ENCODE assay signal across 24 cellular contexts in the genomic region with DNA sequence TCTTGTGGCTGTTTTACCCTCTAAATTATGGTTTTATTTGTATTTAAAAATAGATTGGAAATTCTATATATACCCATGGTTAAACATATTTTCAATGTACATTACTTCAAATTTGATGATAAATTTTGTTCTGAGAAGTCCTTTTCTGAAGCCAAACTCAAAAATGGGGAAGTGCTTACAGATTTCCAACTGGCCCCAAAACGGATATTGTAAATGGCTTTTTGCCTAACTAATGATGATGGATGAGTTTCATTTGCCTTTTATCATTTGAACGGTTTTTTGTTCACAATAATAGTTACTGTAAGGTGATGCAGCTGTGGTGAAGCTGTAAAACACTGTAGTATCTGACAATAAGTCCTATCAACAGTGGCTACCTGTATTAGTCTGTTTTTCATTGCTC.
"Had no signal": no experiment of that assay in that cellular context is flagged by ENCODE, and none has a peak within 500 bp of the region (broad histone marks: within the 10 kb centered on the region; RNA-seq: fewer than 3 reads in every experiment).

No MANE protein-coding gene starts in this region.

- H3K4me1 ChIP-seq: ascending aorta, colonic mucosa, gastroesophageal sphincter, testis had no signal

- DNase-seq: activated CD4-positive, alpha-beta T cell treated with anti-CD3 and anti-CD28 coated beads for 36 hours; activated CD4-positive, alpha-beta T cell treated with anti-CD3 and anti-CD28 coated beads, Interleukin-2, amount 50 U/mL, for 4 hours; activated CD4-positive, CD25-positive, alpha-beta regulatory T cell; activated CD8-positive, alpha-beta memory T cell treated with anti-CD3 and anti-CD28 coated beads for 24 hours; activated gamma-delta T cell; activated naive CD4-positive, alpha-beta T cell treated with anti-CD3 and anti-CD28 coated beads, Interleukin-2, amount 10 ng/mL, durations not matched to agents 7 days and 5 days; activated naive CD8-positive, alpha-beta T cell treated with anti-CD3 and anti-CD28 coated beads, Interleukin-2, amount 10 ng/mL, durations not matched to agents 7 days and 5 days; cerebellar nuclear complex; colonic mucosa; effector CD8-positive, alpha-beta T cell; hippocampal formation; left cardiac atrium; left ventricle myocardium superior; posterior cingulate gyrus; right cardiac atrium; spleen; stimulated activated CD4-positive, alpha-beta T cell treated with anti-CD3 and anti-CD28 coated beads, Interleukin-2, amount 100 ng/mL, for 48 hours; stimulated activated naive CD8-positive, alpha-beta T cell treated with anti-CD3 and anti-CD28 coated beads, Interleukin-15, Interleukin-2, amounts not matched to agents 100 U/mL and 50 U/mL, for 24 hours; T1000; testis; transverse colon had no signal

- ATAC-seq: activated CD4-positive, alpha-beta T cell treated with anti-CD3 and anti-CD28 coated beads for 36 hours; gastroesophageal sphincter; left cardiac atrium; left ventricle myocardium superior; right cardiac atrium; stimulated activated naive CD8-positive, alpha-beta T cell treated with anti-CD3 and anti-CD28 coated beads, Interleukin-15, Interleukin-2, amounts not matched to agents 100 U/mL and 50 U/mL, for 24 hours had no signal

- H3K27me3 ChIP-seq: ascending aorta, cardiac muscle cell, colonic mucosa, gastroesophageal sphincter, spleen, testis, transverse colon had no signal

- H3K36me3 ChIP-seq: ascending aorta, cardiac muscle cell, colonic mucosa, gastroesophageal sphincter, spleen, transverse colon had no signal

- H3K9me3 ChIP-seq: ascending aorta, colonic mucosa, gastroesophageal sphincter, spleen, testis, transverse colon had no signal

- H3K27ac ChIP-seq: ascending aorta, cardiac muscle cell, colonic mucosa, gastroesophageal sphincter, spleen, testis, transverse colon had no signal

- H3K4me3 ChIP-seq: ascending aorta, cardiac muscle cell, colonic mucosa, gastroesophageal sphincter, spleen, testis, transverse colon had no signal
